Comparison of ENCODE assay signal across 9 cellular contexts in genomic region chr13:51435002-51435578, GRCh38.
A peak's percentile ranks its signal among the peaks of the same experiment; 100 is the strongest.
DNase-seq lines count a peak whose midpoint lies in the region; ATAC-seq and FAIRE-seq lines count a peak whose summit lies in the region.
"Had no signal": no experiment of that assay in that cellular context is flagged by ENCODE, and none has a peak within 500 bp of the region (broad histone marks: within the 10 kb centered on the region; RNA-seq: fewer than 3 reads in every experiment).

No MANE protein-coding gene starts in this region.

- FAIRE-seq in RCC 7860 (lab: Jason Lieb, UNC) = peak; percentile 2

- ATAC-seq in HG03097 (IDR thresholded peaks at IDR 0.05; ENCODE audit: low FRiP score, unreplicated experiment) = no peak
- ATAC-seq in GM21786 (IDR thresholded peaks at IDR 0.05; ENCODE audit: unreplicated experiment) = no peak

- peak; percentile 21 for DNase-seq in NCI-H2107 treated with DMSO at 0.1 percent for 48 hours (lab: John Stamatoyannopoulos, UW; ENCODE audit: unreplicated experiment)
- DNase-seq in NCI-H2107 (lab: John Stamatoyannopoulos, UW) = no peak
- no peak for DNase-seq in RCC 7860 (ENCODE audit: low spot score)
- peak; percentile 69 for DNase-seq in fibroblast of peridontal ligament (ENCODE audit: extremely low read depth)
- peak; percentile 19 for DNase-seq in stromal cell of bone marrow (ENCODE audit: low read depth)
- DNase-seq in activated CD4-positive, alpha-beta T cell treated with anti-CD3 and anti-CD28 coated beads for 48 hours = no peak
- DNase-seq: MM.1S had no signal

Comparison
In these comparisons a context has a peak if more than half of its experiments do, and no peak if none do; other contexts are left out.
1. DNase-seq: peak in NCI-H2107 treated with DMSO at 0.1 percent for 48 hours (single experiment), fibroblast of peridontal ligament (single experiment) and stromal cell of bone marrow (single experiment); none in NCI-H2107 (single experiment), RCC 7860 (single experiment) and activated CD4-positive, alpha-beta T cell treated with anti-CD3 and anti-CD28 coated beads for 48 hours (single experiment).